Comparison of ENCODE assay signal across 17 cellular contexts in genomic region chr2:233479616-233480489, GRCh38.
DNase-seq lines count a peak whose midpoint lies in the region; ATAC-seq and TF ChIP-seq lines count a peak whose summit lies in the region.
"Had no signal": no experiment of that assay in that cellular context is flagged by ENCODE, and none has a peak within 500 bp of the region (broad histone marks: within the 10 kb centered on the region; RNA-seq: fewer than 3 reads in every experiment).

No MANE protein-coding gene starts in this region.

- peak overlapping the region; percentile 60 for H3K9ac ChIP-seq in OCI-LY1 (ENCODE audit: low read length)

- peak overlapping the region; percentile 23; the same call in 1 of the 2 replicates for H2AFZ ChIP-seq in OCI-LY1 (ENCODE audit: low read length)

- TF ChIP-seq CTCF in OCI-LY1 (IDR thresholded peaks at IDR 0.05; ENCODE audit: low read length), result no peak
- TF ChIP-seq CTCF in right lobe of liver (IDR thresholded peaks at IDR 0.05), result no peak
- TF ChIP-seq CTCF in gastrocnemius medialis (IDR thresholded peaks at IDR 0.05 in 4 of 5, conservative IDR thresholded peaks at IDR 0.05 in 1 of 5), result no peak

- H3K36me3 ChIP-seq in OCI-LY1 (ENCODE audit: insufficient read depth, low read length), result no peaks in the 10 kb centered on the region; the same call in 1 of the 2 replicates
- peaks cover 0 to 40% (median 11%) of the 10 kb centered on the region in 4 donors for H3K36me3 ChIP-seq in right lobe of liver
- H3K36me3 ChIP-seq in gastrocnemius medialis, result peaks cover 0 to 67% of the 10 kb centered on the region in 2 donors

- H3K4me2 ChIP-seq in OCI-LY1 (ENCODE audit: low read length), result peak overlapping the region; percentile 62

- peak in 1 of 4 donors; percentile 18 for ATAC-seq in right lobe of liver
- ATAC-seq in gastrocnemius medialis, result no peak
- ATAC-seq in HG02885 (IDR thresholded peaks at IDR 0.05; ENCODE audit: poor library complexity, unreplicated experiment), result no peak
- ATAC-seq: GM12878 had no signal

- in situ Hi-C loops in gastrocnemius medialis (cut with MboI; ENCODE audit: low sequenced_read_pairs in 4 of 4), result no loop called here

- no peaks in the 10 kb centered on the region; the same call in 1 of the 2 replicates for H3K9me3 ChIP-seq in OCI-LY1 (ENCODE audit: low read length)
- no peaks in the 10 kb centered on the region for H3K9me3 ChIP-seq in right lobe of liver
- no peaks in the 10 kb centered on the region for H3K9me3 ChIP-seq in gastrocnemius medialis
- H3K9me3 ChIP-seq: vagina had no signal

- intact Hi-C loops in right lobe of liver (cut with DNase I), result no loop called here
- intact Hi-C loops in gastrocnemius medialis (cut with DNase I; ENCODE audit: low total_unique reads), result loop anchor here (5.0 kb wide), 1 partner anchor 73 kb away; no protein-coding TSS in a partner anchor

- peak overlapping the region; percentile 72 for H3K27ac ChIP-seq in OCI-LY1 (ENCODE audit: low read depth, low read length, poor library complexity, severe bottlenecking)
- no peak overlapping the region for H3K27ac ChIP-seq in right lobe of liver
- peak overlapping the region; percentile 55 to 83 (median 76) for H3K27ac ChIP-seq in gastrocnemius medialis
- H3K27ac ChIP-seq: vagina had no signal

- no peaks in the 10 kb centered on the region for H4K20me1 ChIP-seq in OCI-LY1 (ENCODE audit: insufficient read depth, low read length)

- H3K9me2 ChIP-seq in OCI-LY1 (ENCODE audit: low read depth, low read length), result no peaks in the 10 kb centered on the region

- H3F3A ChIP-seq in OCI-LY1 (ENCODE audit: insufficient read depth, low read length), result no peaks in the 10 kb centered on the region

- TF ChIP-seq POLR2A in right lobe of liver (IDR thresholded peaks at IDR 0.05), result no peak
- TF ChIP-seq POLR2A in gastrocnemius medialis (IDR thresholded peaks at IDR 0.05), result no peak

- no peaks in the 10 kb centered on the region for H3K79me2 ChIP-seq in OCI-LY1 (ENCODE audit: insufficient read depth, low read length)

- WGBS in right lobe of liver (ENCODE audit: insufficient coverage, low coverage, low lambda C conversion rate, missing lambda C conversion rate), result 91% methylated on average over 13 of the region's 27 CpGs

- no peaks in the 10 kb centered on the region for H3K27me3 ChIP-seq in OCI-LY1 (ENCODE audit: insufficient read depth, low read length)
- H3K27me3 ChIP-seq in right lobe of liver, result no peaks in the 10 kb centered on the region
- no peaks in the 10 kb centered on the region for H3K27me3 ChIP-seq in gastrocnemius medialis
- H3K27me3 ChIP-seq: vagina had no signal

- H3K4me3 ChIP-seq in OCI-LY1 (ENCODE audit: low read depth, low read length, poor library complexity, severe bottlenecking), result no peak overlapping the region
- H3K4me3 ChIP-seq in right lobe of liver, result no peak overlapping the region
- H3K4me3 ChIP-seq in gastrocnemius medialis, result no peak overlapping the region
- H3K4me3 ChIP-seq: GM12878, vagina had no signal

- DNase-seq in GM03348 (ENCODE audit: low spot score) (peak; percentile 5), right lobe of liver (peak in 2 of 3 donors; percentile 21 to 33), gastrocnemius medialis (peak in 1 of 2 donors; percentile 24), NCI-H748 (lab: John Stamatoyannopoulos, UW; ENCODE audit: unreplicated experiment) (no peak)
- no peak for DNase-seq in stimulated activated naive CD4-positive, alpha-beta T cell treated with Interleukin-2 at 50 U/mL for 16 hours (lab: John Stamatoyannopoulos, UW)
- DNase-seq: activated CD4-positive, alpha-beta T cell treated with anti-CD3 and anti-CD28 coated beads, Interleukin-2, amount 50 U/mL, for 1 hour; activated T-cell treated with anti-CD3 and anti-CD28 coated beads, Interleukin-2, amount 50 U/mL, for 48 hours; CD4-positive, alpha-beta T cell; KG1; kidney; right cardiac atrium; stimulated activated CD4-positive, alpha-beta T cell treated with anti-CD3 and anti-CD28 coated beads, Interleukin-4, amount 100 ng/mL, for 24 hours; T1000 had no signal

- H3K4me1 ChIP-seq in OCI-LY1 (ENCODE audit: insufficient read depth, low read length, severe bottlenecking) (peaks cover 20% of the 10 kb centered on the region), right lobe of liver (no peaks in the 10 kb centered on the region), gastrocnemius medialis (peaks cover 12 to 23% of the 10 kb centered on the region in 2 donors)
- H3K4me1 ChIP-seq: vagina had no signal

Comparison
In these comparisons a context has a peak if more than half of its experiments do, and no peak if none do; other contexts are left out.
1. DNase-seq: peak in GM03348 (single experiment) and right lobe of liver (2 of 3); none in NCI-H748 (single experiment) and stimulated activated naive CD4-positive, alpha-beta T cell treated with Interleukin-2 at 50 U/mL for 16 hours (single experiment).
2. H3K27ac ChIP-seq: peak in OCI-LY1 (single experiment) and gastrocnemius medialis (4 of 4); none in right lobe of liver (0 of 3).